19 cellular contexts compared by ENCODE assay signal in genomic region chr19:19546751-19547162, GRCh38. TPM values are rescaled to one million over a fixed set of nuclear protein-coding genes. Genes with fewer than 3 reads are reported as not detected.
DNase-seq lines count a peak whose midpoint lies in the region; ATAC-seq and TF ChIP-seq lines count a peak whose summit lies in the region.
"Had no signal": no experiment of that assay in that cellular context is flagged by ENCODE, and none has a peak within 500 bp of the region (broad histone marks: within the 10 kb centered on the region; RNA-seq: fewer than 3 reads in every experiment).

No MANE protein-coding gene starts in this region.

- peaks cover 8% of the 10 kb centered on the region for H3K4me1 Mint-ChIP-seq in activated naive CD8-positive, alpha-beta T cell treated with anti-CD3 and anti-CD28 coated beads, Interleukin-2, amount 10 ng/mL, durations not matched to agents 7 days and 5 days
- peaks cover 3% of the 10 kb centered on the region for H3K4me1 Mint-ChIP-seq in activated naive CD8-positive, alpha-beta T cell treated with anti-CD3 and anti-CD28 coated beads for 36 hours
- H3K4me1 Mint-ChIP-seq in glutamatergic neuron (ENCODE audit: low read depth, unreplicated experiment), result peaks cover 8% of the 10 kb centered on the region

- intact Hi-C loops in mucosa of descending colon (cut with DNase I, micrococcal nuclease), result no loop called here

- H3K36me3 ChIP-seq in RWPE2 (ENCODE audit: low read depth) (no peaks in the 10 kb centered on the region), mucosa of descending colon (ENCODE audit: low read depth) (no peaks in the 10 kb centered on the region)
- H3K36me3 ChIP-seq: BLaER1 had no signal

- H3K27me3 ChIP-seq in RWPE2 (ENCODE audit: insufficient read depth, poor library complexity, severe bottlenecking), result no peaks in the 10 kb centered on the region
- H3K27me3 ChIP-seq: BLaER1 had no signal

- H3K4me3 ChIP-seq in RWPE2 (ENCODE audit: severe bottlenecking), result no peak overlapping the region
- no peak overlapping the region for H3K4me3 ChIP-seq in mucosa of descending colon
- H3K4me3 ChIP-seq: BLaER1 had no signal

- no peak overlapping the region for H3K27ac ChIP-seq in RWPE2 (ENCODE audit: poor library complexity, severe bottlenecking)
- H3K27ac ChIP-seq: BLaER1, HL-60 had no signal

- POLR2A ChIA-PET in activated naive CD8-positive, alpha-beta T cell treated with anti-CD3 and anti-CD28 coated beads, Interleukin-2, amount 10 ng/mL, durations not matched to agents 7 days and 5 days (lab: Charles Lee), result interaction anchor here (1.1 kb wide), 1 partner anchor 319 kb away, joined by 3 read pairs; the partner anchor contains the start of gene ZNF253

- H3K4me3 Mint-ChIP-seq in activated naive CD8-positive, alpha-beta T cell treated with anti-CD3 and anti-CD28 coated beads, Interleukin-2, amount 10 ng/mL, durations not matched to agents 7 days and 5 days, result no peak overlapping the region
- H3K4me3 Mint-ChIP-seq in activated naive CD8-positive, alpha-beta T cell treated with anti-CD3 and anti-CD28 coated beads for 36 hours, result no peak overlapping the region
- no peak overlapping the region for H3K4me3 Mint-ChIP-seq in glutamatergic neuron (ENCODE audit: unreplicated experiment)
- H3K4me3 Mint-ChIP-seq: CD8-positive, alpha-beta memory T cell; H9 had no signal

- H3K9me3 ChIP-seq in RWPE2 (ENCODE audit: severe bottlenecking) (no peaks in the 10 kb centered on the region), mucosa of descending colon (no peaks in the 10 kb centered on the region)
- H3K9me3 ChIP-seq: BLaER1 had no signal

- H3K27me3 Mint-ChIP-seq in activated naive CD8-positive, alpha-beta T cell treated with anti-CD3 and anti-CD28 coated beads, Interleukin-2, amount 10 ng/mL, durations not matched to agents 7 days and 5 days, result no peaks in the 10 kb centered on the region
- H3K27me3 Mint-ChIP-seq in activated naive CD8-positive, alpha-beta T cell treated with anti-CD3 and anti-CD28 coated beads for 36 hours, result peaks cover 3% of the 10 kb centered on the region
- peaks cover 10% of the 10 kb centered on the region for H3K27me3 Mint-ChIP-seq in glutamatergic neuron (ENCODE audit: unreplicated experiment)

- no peak overlapping the region for H3K27ac Mint-ChIP-seq in activated naive CD8-positive, alpha-beta T cell treated with anti-CD3 and anti-CD28 coated beads, Interleukin-2, amount 10 ng/mL, durations not matched to agents 7 days and 5 days
- H3K27ac Mint-ChIP-seq in activated naive CD8-positive, alpha-beta T cell treated with anti-CD3 and anti-CD28 coated beads for 36 hours, result no peak overlapping the region
- no peak overlapping the region for H3K27ac Mint-ChIP-seq in glutamatergic neuron (ENCODE audit: unreplicated experiment)

- DNase-seq in activated naive CD8-positive, alpha-beta T cell treated with anti-CD3 and anti-CD28 coated beads, Interleukin-2, amount 10 ng/mL, durations not matched to agents 7 days and 5 days, result peak; percentile 28
- no peak for DNase-seq in activated naive CD8-positive, alpha-beta T cell treated with anti-CD3 and anti-CD28 coated beads for 36 hours
- DNase-seq in RWPE2 (ENCODE audit: low spot score), result no peak
- peak; percentile 19 for DNase-seq in glutamatergic neuron
- DNase-seq in mucosa of descending colon, result no peak
- no peak for DNase-seq in islet precursor cell
- no peak for DNase-seq in NCI-H187 (lab: John Stamatoyannopoulos, UW)
- DNase-seq: 8988T; CD8-positive, alpha-beta memory T cell; DMS79; H9; NCI-H1417 treated with DMSO at 0.1 percent for 48 hours; NCI-H2081; NCI-H748 treated with DMSO at 0.1 percent for 48 hours; SIG-M5 had no signal

- no peaks in the 10 kb centered on the region for H3K9me3 Mint-ChIP-seq in activated naive CD8-positive, alpha-beta T cell treated with anti-CD3 and anti-CD28 coated beads, Interleukin-2, amount 10 ng/mL, durations not matched to agents 7 days and 5 days
- H3K9me3 Mint-ChIP-seq in activated naive CD8-positive, alpha-beta T cell treated with anti-CD3 and anti-CD28 coated beads for 36 hours, result no peaks in the 10 kb centered on the region
- peaks cover 10% of the 10 kb centered on the region for H3K9me3 Mint-ChIP-seq in glutamatergic neuron (ENCODE audit: unreplicated experiment)
- H3K9me3 Mint-ChIP-seq: CD8-positive, alpha-beta memory T cell; H9 had no signal

- ATAC-seq in activated naive CD8-positive, alpha-beta T cell treated with anti-CD3 and anti-CD28 coated beads, Interleukin-2, amount 10 ng/mL, durations not matched to agents 7 days and 5 days (ENCODE audit: low read depth), result no peak
- ATAC-seq in RWPE2 (ENCODE audit: low read depth), result peak; percentile 15; the same call in 2 of the 3 replicates
- ATAC-seq in mucosa of descending colon, result peak; percentile 12
- no peak for ATAC-seq in HG03095 (IDR thresholded peaks at IDR 0.05; ENCODE audit: unreplicated experiment)
- ATAC-seq: Panc1 had no signal

- H3K4me1 ChIP-seq in RWPE2 (ENCODE audit: insufficient read depth, poor library complexity, severe bottlenecking) (no peaks in the 10 kb centered on the region), mucosa of descending colon (ENCODE audit: low read depth) (no peaks in the 10 kb centered on the region)

- TF ChIP-seq CTCF in RWPE2 (IDR thresholded peaks at IDR 0.05; ENCODE audit: poor library complexity, severe bottlenecking), result no peak
- no peak for TF ChIP-seq CTCF in glutamatergic neuron (IDR thresholded peaks at IDR 0.05; ENCODE audit: partially characterized antibody, unreplicated experiment)
- TF ChIP-seq CTCF in mucosa of descending colon (IDR thresholded peaks at IDR 0.05), result no peak

- no peaks in the 10 kb centered on the region for H3K36me3 Mint-ChIP-seq in activated naive CD8-positive, alpha-beta T cell treated with anti-CD3 and anti-CD28 coated beads, Interleukin-2, amount 10 ng/mL, durations not matched to agents 7 days and 5 days
- H3K36me3 Mint-ChIP-seq in activated naive CD8-positive, alpha-beta T cell treated with anti-CD3 and anti-CD28 coated beads for 36 hours, result no peaks in the 10 kb centered on the region
- H3K36me3 Mint-ChIP-seq in glutamatergic neuron (ENCODE audit: unreplicated experiment), result peaks cover 5% of the 10 kb centered on the region
- H3K36me3 Mint-ChIP-seq: CD8-positive, alpha-beta memory T cell had no signal

RNA-seq across cellular contexts. Expression of gene CILP2, which starts 8.7 kb away (rescaled TPM):
- total RNA-seq in activated naive CD8-positive, alpha-beta T cell treated with anti-CD3 and anti-CD28 coated beads, Interleukin-2, amount 10 ng/mL, durations not matched to agents 7 days and 5 days, result under 1 TPM; 0.11 to 0.14 TPM
- total RNA-seq in activated naive CD8-positive, alpha-beta T cell treated with anti-CD3 and anti-CD28 coated beads for 36 hours, result under 1 TPM; 0.18 to 0.23 TPM
- total RNA-seq in glutamatergic neuron (ENCODE audit: unreplicated experiment), result 40.9 TPM
- total RNA-seq in mucosa of descending colon, result under 1 TPM in 1 of 3 donors, not detected in 2; 0.09 TPM

RNA-seq across cellular contexts. Expression of gene YJEFN3, which starts 18.0 kb away (rescaled TPM):
- total RNA-seq in activated naive CD8-positive, alpha-beta T cell treated with anti-CD3 and anti-CD28 coated beads, Interleukin-2, amount 10 ng/mL, durations not matched to agents 7 days and 5 days, result 10 to 100 TPM; 11.7 to 11.9 TPM
- total RNA-seq in activated naive CD8-positive, alpha-beta T cell treated with anti-CD3 and anti-CD28 coated beads for 36 hours, result 1 to 10 TPM; 5.7 to 7.8 TPM
- total RNA-seq in glutamatergic neuron (ENCODE audit: unreplicated experiment) (21.6 TPM), mucosa of descending colon (10 to 100 TPM in 2 of 3 donors, 1 to 10 TPM in 1; 6.0 to 12.6 (median 10.6) TPM)

RNA-seq across cellular contexts. Expression of gene NDUFA13, which starts 30.7 kb away (rescaled TPM):
- 100 to 1,000 TPM; 306 to 336 TPM for total RNA-seq in activated naive CD8-positive, alpha-beta T cell treated with anti-CD3 and anti-CD28 coated beads, Interleukin-2, amount 10 ng/mL, durations not matched to agents 7 days and 5 days
- 100 to 1,000 TPM; 306 to 312 TPM for total RNA-seq in activated naive CD8-positive, alpha-beta T cell treated with anti-CD3 and anti-CD28 coated beads for 36 hours
- 394 TPM for total RNA-seq in glutamatergic neuron (ENCODE audit: unreplicated experiment)
- 100 to 1,000 TPM; 347 to 437 (median 348) TPM for total RNA-seq in mucosa of descending colon

RNA-seq across cellular contexts. Expression of gene TSSK6, which starts 31.4 kb away (rescaled TPM):
- total RNA-seq in activated naive CD8-positive, alpha-beta T cell treated with anti-CD3 and anti-CD28 coated beads, Interleukin-2, amount 10 ng/mL, durations not matched to agents 7 days and 5 days, result 1 to 10 TPM; 5.8 to 6.5 TPM
- 1 to 10 TPM; 3.0 to 3.1 TPM for total RNA-seq in activated naive CD8-positive, alpha-beta T cell treated with anti-CD3 and anti-CD28 coated beads for 36 hours
- total RNA-seq in glutamatergic neuron (ENCODE audit: unreplicated experiment) (1.7 TPM), mucosa of descending colon (1 to 10 TPM; 1.8 to 2.5 (median 2.3) TPM)

Comparison
In these comparisons a context has a peak if more than half of its experiments do, and no peak if none do; other contexts are left out.
1. DNase-seq: peak in activated naive CD8-positive, alpha-beta T cell treated with anti-CD3 and anti-CD28 coated beads, Interleukin-2, amount 10 ng/mL, durations not matched to agents 7 days and 5 days (single experiment) and glutamatergic neuron (single experiment); none in activated naive CD8-positive, alpha-beta T cell treated with anti-CD3 and anti-CD28 coated beads for 36 hours (single experiment), RWPE2 (single experiment), mucosa of descending colon (0 of 3), islet precursor cell (single experiment) and NCI-H187 (0 of 2).
2. ATAC-seq: peak in RWPE2 (single experiment) and mucosa of descending colon (single experiment); none in activated naive CD8-positive, alpha-beta T cell treated with anti-CD3 and anti-CD28 coated beads, Interleukin-2, amount 10 ng/mL, durations not matched to agents 7 days and 5 days (single experiment) and HG03095 (single experiment).
3. RNA of gene CILP2, which starts 8.7 kb away (total RNA-seq): 40.9 TPM in glutamatergic neuron (single experiment); 0.18 to 0.23 TPM in activated naive CD8-positive, alpha-beta T cell treated with anti-CD3 and anti-CD28 coated beads for 36 hours, 0.11 to 0.14 TPM in activated naive CD8-positive, alpha-beta T cell treated with anti-CD3 and anti-CD28 coated beads, Interleukin-2, amount 10 ng/mL, durations not matched to agents 7 days and 5 days and 0.09 TPM in mucosa of descending colon; every median in the first group is over 10 times any median in the second.